In the genomic region with DNA sequence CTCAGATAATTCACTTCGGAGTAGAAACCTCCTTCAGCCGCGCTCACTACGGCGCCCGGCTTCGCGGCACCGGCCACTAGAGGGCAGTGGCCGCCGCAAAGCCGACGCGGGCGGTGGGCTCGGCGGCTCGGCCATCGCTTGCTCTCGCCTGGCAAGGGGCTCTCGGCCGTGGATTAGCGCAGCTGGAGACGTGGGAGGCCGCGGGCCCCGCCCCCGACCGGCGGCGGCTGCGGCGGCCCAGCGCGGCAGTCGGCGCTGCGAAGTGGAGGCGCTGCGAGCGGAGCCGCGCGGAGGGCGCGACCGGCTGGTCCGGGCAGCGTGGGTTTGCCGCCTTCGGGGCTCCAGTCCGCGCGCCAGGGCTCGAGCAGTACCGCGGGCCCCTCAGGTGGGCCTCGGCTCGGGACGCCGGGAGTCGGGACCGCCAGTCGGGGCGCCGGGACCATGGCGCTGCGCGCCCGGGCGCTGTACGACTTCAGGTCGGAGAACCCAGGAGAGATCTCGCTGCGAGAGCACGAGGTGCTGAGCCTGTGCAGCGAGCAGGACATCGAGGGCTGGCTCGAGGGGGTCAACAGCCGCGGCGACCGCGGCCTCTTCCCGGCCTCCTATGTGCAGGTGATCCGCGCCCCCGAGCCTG, we compare ENCODE assay signal across 8 cellular contexts.
DNase-seq lines count a peak whose midpoint lies in the region; ATAC-seq and TF ChIP-seq lines count a peak whose summit lies in the region.

A gene with protein sequence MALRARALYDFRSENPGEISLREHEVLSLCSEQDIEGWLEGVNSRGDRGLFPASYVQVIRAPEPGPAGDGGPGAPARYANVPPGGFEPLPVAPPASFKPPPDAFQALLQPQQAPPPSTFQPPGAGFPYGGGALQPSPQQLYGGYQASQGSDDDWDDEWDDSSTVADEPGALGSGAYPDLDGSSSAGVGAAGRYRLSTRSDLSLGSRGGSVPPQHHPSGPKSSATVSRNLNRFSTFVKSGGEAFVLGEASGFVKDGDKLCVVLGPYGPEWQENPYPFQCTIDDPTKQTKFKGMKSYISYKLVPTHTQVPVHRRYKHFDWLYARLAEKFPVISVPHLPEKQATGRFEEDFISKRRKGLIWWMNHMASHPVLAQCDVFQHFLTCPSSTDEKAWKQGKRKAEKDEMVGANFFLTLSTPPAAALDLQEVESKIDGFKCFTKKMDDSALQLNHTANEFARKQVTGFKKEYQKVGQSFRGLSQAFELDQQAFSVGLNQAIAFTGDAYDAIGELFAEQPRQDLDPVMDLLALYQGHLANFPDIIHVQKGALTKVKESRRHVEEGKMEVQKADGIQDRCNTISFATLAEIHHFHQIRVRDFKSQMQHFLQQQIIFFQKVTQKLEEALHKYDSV (plus strand): TSS at position 248 of the 634 bp plus-strand sequence. CDS start 194 bp downstream, at position 442.

- peak; percentile 69 for TF ChIP-seq CTCF in AG10803 (conservative IDR thresholded peaks at IDR 0.05; ENCODE audit: low read length)

- ATAC-seq in GM19023 (IDR thresholded peaks at IDR 0.05; ENCODE audit: unreplicated experiment) (peak; percentile 97), HG03196 (IDR thresholded peaks at IDR 0.05; ENCODE audit: unreplicated experiment) (peak; percentile 95)

- H3K4me3 ChIP-seq in AG10803 (ENCODE audit: low read length), result peak within 1 kb of the TSS; percentile 95

- DNase-seq in AG10803 (ENCODE audit: low read depth), result peak; percentile 95
- DNase-seq in NCI-H226, result peak; percentile 85
- peak; percentile 88 for DNase-seq in activated CD4-positive, CD25-positive, alpha-beta regulatory T cell treated with anti-CD3 and anti-CD28 coated beads, Interleukin-2, amount 50 U/mL, for 72 hours
- peak; percentile 14 for DNase-seq in cerebellar cortex (ENCODE audit: low spot score)
- DNase-seq in kidney glomerular epithelial cell (lab: John Stamatoyannopoulos, UW), result peak; percentile 90
- DNase-seq in stimulated activated CD4-positive, alpha-beta T cell treated with anti-CD3 and anti-CD28 coated beads, Interleukin-15, amount 100 ng/mL, for 48 hours (ENCODE audit: low read depth in 2 of 2), result peak; percentile 83 to 87

Comparison
In these comparisons a context has a peak if more than half of its experiments do, and no peak if none do; other contexts are left out.
1. Peak in every context shown above with its lines: DNase-seq, ATAC-seq and H3K4me3 ChIP-seq.
2. DNase-seq: peak in every context shown above with its lines; median percentile 95 in AG10803; 90 in kidney glomerular epithelial cell; 88 in activated CD4-positive, CD25-positive, alpha-beta regulatory T cell treated with anti-CD3 and anti-CD28 coated beads, Interleukin-2, amount 50 U/mL, for 72 hours; 85 in NCI-H226; 85 in stimulated activated CD4-positive, alpha-beta T cell treated with anti-CD3 and anti-CD28 coated beads, Interleukin-15, amount 100 ng/mL, for 48 hours; 14 in cerebellar cortex.